ENCODE assay signal across 1 cellular context in genomic region chr2:148027822-148028221, GRCh38.
TF ChIP-seq lines count a peak whose summit lies in the region.

No MANE protein-coding gene starts in this region.

TF ChIP-seq in HepG2, 621 proteins besides CTCF, POLR2A, EP300 and RAD21:
- TF ChIP-seq, protein P1, sequence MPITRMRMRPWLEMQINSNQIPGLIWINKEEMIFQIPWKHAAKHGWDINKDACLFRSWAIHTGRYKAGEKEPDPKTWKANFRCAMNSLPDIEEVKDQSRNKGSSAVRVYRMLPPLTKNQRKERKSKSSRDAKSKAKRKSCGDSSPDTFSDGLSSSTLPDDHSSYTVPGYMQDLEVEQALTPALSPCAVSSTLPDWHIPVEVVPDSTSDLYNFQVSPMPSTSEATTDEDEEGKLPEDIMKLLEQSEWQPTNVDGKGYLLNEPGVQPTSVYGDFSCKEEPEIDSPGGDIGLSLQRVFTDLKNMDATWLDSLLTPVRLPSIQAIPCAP (CRISPR knock-in tag; IDR thresholded peaks at IDR 0.05; ENCODE audit: low read depth): no peak
- TF ChIP-seq ZNF83 (CRISPR knock-in tag; IDR thresholded peaks at IDR 0.05; ENCODE audit: borderline replicate concordance): no peak
- TF ChIP-seq ZUFSP (CRISPR knock-in tag; IDR thresholded peaks at IDR 0.05; ENCODE audit: borderline replicate concordance): no peak
- TF ChIP-seq BCL6 (CRISPR knock-in tag; IDR thresholded peaks at IDR 0.05): no peak
- TF ChIP-seq, protein P2, sequence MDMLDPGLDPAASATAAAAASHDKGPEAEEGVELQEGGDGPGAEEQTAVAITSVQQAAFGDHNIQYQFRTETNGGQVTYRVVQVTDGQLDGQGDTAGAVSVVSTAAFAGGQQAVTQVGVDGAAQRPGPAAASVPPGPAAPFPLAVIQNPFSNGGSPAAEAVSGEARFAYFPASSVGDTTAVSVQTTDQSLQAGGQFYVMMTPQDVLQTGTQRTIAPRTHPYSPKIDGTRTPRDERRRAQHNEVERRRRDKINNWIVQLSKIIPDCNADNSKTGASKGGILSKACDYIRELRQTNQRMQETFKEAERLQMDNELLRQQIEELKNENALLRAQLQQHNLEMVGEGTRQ (IDR thresholded peaks at IDR 0.05; ENCODE audit: low read depth, low read length): no peak
- TF ChIP-seq, protein P2 (CRISPR knock-in tag; IDR thresholded peaks at IDR 0.05; ENCODE audit: borderline replicate concordance): no peak
